ENCODE assay signal across 16 cellular contexts in genomic region chr7:122316467-122317394, GRCh38. TPM values are rescaled to one million over a fixed set of nuclear protein-coding genes. Genes with fewer than 3 reads are reported as not detected.
A peak's percentile ranks its signal among the peaks of the same experiment; 100 is the strongest.
DNase-seq lines count a peak whose midpoint lies in the region; ATAC-seq and TF ChIP-seq lines count a peak whose summit lies in the region.
"Had no signal": no experiment of that assay in that cellular context is flagged by ENCODE, and none has a peak within 500 bp of the region (broad histone marks: within the 10 kb centered on the region; RNA-seq: fewer than 3 reads in every experiment).

No MANE protein-coding gene starts in this region.

- peaks cover 4 to 9% of the 10 kb centered on the region in 2 donors for H3K9me3 Mint-ChIP-seq in natural killer cell
- H3K9me3 Mint-ChIP-seq: activated T-helper 2 cell treated with anti-CD3 and anti-CD28 coated beads, Interferon-gamma antibody, Interleukin-2, Interleukin-4, amounts not matched to agents 10 μg/mL and 5 μg/mL and 100 μg/mL, durations not matched to agents 14 hours and 24 hours and 36 hours had no signal

- H3K27me3 ChIP-seq in colonic mucosa = peaks cover 56% of the 10 kb centered on the region
- peaks cover 98% of the 10 kb centered on the region for H3K27me3 ChIP-seq in smooth muscle cell (ENCODE audit: low read depth)

- H3K27ac ChIP-seq in colonic mucosa = no peak overlapping the region
- no peak overlapping the region for H3K27ac ChIP-seq in smooth muscle cell (ENCODE audit: low read depth)
- H3K27ac ChIP-seq: 22Rv1, left lung had no signal

- H3K27me3 Mint-ChIP-seq in natural killer cell (ENCODE audit: low read depth in 2 of 2) = peaks cover 33 to 51% of the 10 kb centered on the region in 2 donors

- H3K36me3 Mint-ChIP-seq in natural killer cell = peaks cover 8% of the 10 kb centered on the region

- H3K9me3 ChIP-seq in colonic mucosa (no peaks in the 10 kb centered on the region), smooth muscle cell (replicated peaks; ENCODE audit: low read depth) (no peaks in the 10 kb centered on the region)
- H3K9me3 ChIP-seq: left lung had no signal

- no peaks in the 10 kb centered on the region for H3K36me3 ChIP-seq in colonic mucosa
- H3K36me3 ChIP-seq in smooth muscle cell (ENCODE audit: low read depth) = no peaks in the 10 kb centered on the region
- H3K36me3 ChIP-seq: left lung had no signal

- H3K4me3 ChIP-seq in colonic mucosa (peak overlapping the region; percentile 16), smooth muscle cell (peak overlapping the region; percentile 14)
- H3K4me3 ChIP-seq: left lung had no signal

- H3K9ac ChIP-seq in colonic mucosa (ENCODE audit: low read depth in 2 of 2, low read length in 2 of 2) (no peak overlapping the region), smooth muscle cell (ENCODE audit: low read depth) (no peak overlapping the region)

- TF ChIP-seq CTCF in colonic mucosa (IDR thresholded peaks at IDR 0.05) = no peak
- TF ChIP-seq CTCF in smooth muscle cell (IDR thresholded peaks at IDR 0.05; ENCODE audit: borderline replicate concordance, insufficient read depth, poor library complexity, severe bottlenecking) = no peak
- TF ChIP-seq CTCF in natural killer cell (IDR thresholded peaks at IDR 0.05) = no peak

- H3K27ac Mint-ChIP-seq in natural killer cell = no peak overlapping the region
- H3K27ac Mint-ChIP-seq: activated CD4-positive, alpha-beta T cell treated with anti-CD3 and anti-CD28 coated beads, Interleukin-2, amount 10 ng/mL, durations not matched to agents 24 days and 14 days; activated T-helper 2 cell treated with anti-CD3 and anti-CD28 coated beads, Interferon-gamma antibody, Interleukin-2, Interleukin-4, amounts not matched to agents 10 μg/mL and 5 μg/mL and 100 μg/mL, durations not matched to agents 14 hours and 24 hours and 36 hours; progenitor cell of endocrine pancreas had no signal

- no peaks in the 10 kb centered on the region for H3K79me2 ChIP-seq in smooth muscle cell (ENCODE audit: low read depth)

- H3K4me1 ChIP-seq in colonic mucosa (peaks cover 7% of the 10 kb centered on the region), smooth muscle cell (ENCODE audit: low read depth) (peaks cover 49% of the 10 kb centered on the region)

- H3K4me2 ChIP-seq in smooth muscle cell = peak overlapping the region; percentile 78

- ATAC-seq in natural killer cell = no peak
- no peak for ATAC-seq in HG02938 (IDR thresholded peaks at IDR 0.05; ENCODE audit: unreplicated experiment)
- ATAC-seq in HG03442 (IDR thresholded peaks at IDR 0.05; ENCODE audit: unreplicated experiment) = no peak
- ATAC-seq: left lung had no signal

- WGBS in smooth muscle cell (ENCODE audit: low lambda C conversion rate) = 2% methylated on average over 70 of the region's 71 CpGs

- H3K4me3 Mint-ChIP-seq in natural killer cell = no peak overlapping the region
- H3K4me3 Mint-ChIP-seq: activated CD4-positive, alpha-beta T cell treated with anti-CD3 and anti-CD28 coated beads, Interleukin-2, amount 10 ng/mL, durations not matched to agents 24 days and 14 days had no signal

- intact Hi-C loops in colonic mucosa (cut with DNase I) = no loop called here
- intact Hi-C loops in natural killer cell (cut with micrococcal nuclease) = no loop called here

- no peaks in the 10 kb centered on the region for H4K20me1 ChIP-seq in smooth muscle cell (ENCODE audit: low read depth)

- H2AFZ ChIP-seq in smooth muscle cell (ENCODE audit: low read depth) = no peak overlapping the region

- no peaks in the 10 kb centered on the region for H3F3A ChIP-seq in smooth muscle cell (ENCODE audit: low read depth)

- H3K4me1 Mint-ChIP-seq in natural killer cell = no peaks in the 10 kb centered on the region
- H3K4me1 Mint-ChIP-seq: activated CD4-positive, alpha-beta T cell treated with anti-CD3 and anti-CD28 coated beads, Interleukin-2, amount 10 ng/mL, durations not matched to agents 24 days and 14 days had no signal

- DNase-seq in DMS53 (lab: John Stamatoyannopoulos, UW) (peak; percentile 38), DMS53 treated with DMSO at 0.1 percent for 48 hours (lab: John Stamatoyannopoulos, UW; ENCODE audit: unreplicated experiment) (no peak), colonic mucosa (peak; percentile 43), left kidney (ENCODE audit: low read depth, low spot score) (peak; percentile 43), smooth muscle cell (lab: John Stamatoyannopoulos, UW; ENCODE audit: unreplicated experiment) (no peak), natural killer cell (no peak)
- DNase-seq: activated CD4-positive, alpha-beta T cell treated with anti-CD3 and anti-CD28 coated beads, Interleukin-2, amount 10 ng/mL, durations not matched to agents 24 days and 14 days; HCEC 1CT; KBM-7 had no signal

RNA-seq across cellular contexts. Expression of gene FEZF1, which starts 12.2 kb away (rescaled TPM):
- total RNA-seq in colonic mucosa (not detected), smooth muscle cell (not detected in 2 replicates), natural killer cell (not detected)
- 0.18 TPM in 1 of 2 replicates, not detected in the other for polyA plus RNA-seq in smooth muscle cell
- total RNA-seq: activated CD4-positive, alpha-beta T cell treated with anti-CD3 and anti-CD28 coated beads, Interleukin-2, amount 10 ng/mL, durations not matched to agents 24 days and 14 days; activated T-helper 2 cell treated with anti-CD3 and anti-CD28 coated beads, Interferon-gamma antibody, Interleukin-2, Interleukin-4, amounts not matched to agents 10 μg/mL and 5 μg/mL and 100 μg/mL, durations not matched to agents 14 hours and 24 hours and 36 hours; left lung; progenitor cell of endocrine pancreas; subcutaneous adipose tissue had no signal

Comparison
In these comparisons a context has a peak if more than half of its experiments do, and no peak if none do; other contexts are left out.
1. DNase-seq: peak in DMS53 (single experiment), colonic mucosa (single experiment) and left kidney (single experiment); none in DMS53 treated with DMSO at 0.1 percent for 48 hours (single experiment), smooth muscle cell (single experiment) and natural killer cell (single experiment).